Comparison of ENCODE assay signal across 19 cellular contexts in the genomic region with DNA sequence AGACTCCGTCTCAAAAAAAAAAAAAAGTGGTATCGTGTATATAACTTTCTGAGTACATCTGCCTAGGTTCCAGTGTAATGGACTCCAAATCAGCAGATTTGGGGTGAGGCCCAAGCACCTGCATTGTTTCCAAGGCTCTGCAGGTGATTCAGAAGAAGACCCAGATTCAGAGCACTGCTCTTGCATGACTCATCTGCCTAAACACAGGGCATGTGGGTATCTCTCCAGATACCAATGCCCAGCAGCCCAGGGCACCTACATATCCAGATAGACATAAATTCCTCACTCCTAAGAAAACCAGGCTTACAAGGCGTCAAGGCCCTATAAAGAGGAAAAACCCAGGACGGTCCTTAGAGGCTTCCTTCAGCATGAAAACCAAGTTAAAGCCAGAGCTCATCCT. TPM values are rescaled to one million over a fixed set of nuclear protein-coding genes. Genes with fewer than 3 reads are reported as not detected.
DNase-seq lines count a peak whose midpoint lies in the region; ATAC-seq and TF ChIP-seq lines count a peak whose summit lies in the region.
"Had no signal": no experiment of that assay in that cellular context is flagged by ENCODE, and none has a peak within 500 bp of the region (broad histone marks: within the 10 kb centered on the region; RNA-seq: fewer than 3 reads in every experiment).

No MANE protein-coding gene starts in this region.

- peaks cover 26 to 37% of the 10 kb centered on the region in 2 donors for H3K36me3 Mint-ChIP-seq in CD14-positive monocyte
- no peaks in the 10 kb centered on the region for H3K36me3 Mint-ChIP-seq in stimulated activated memory B cell treated with anti-CD40 and anti-IgM and Interleukin-4, amounts not matched to agents 10 μg/mL and 1 μg/mL and 100 μg/mL, for 72 hours

- intact Hi-C loops in CD14-positive monocyte (cut with micrococcal nuclease), result no loop called here

- H3K4me1 Mint-ChIP-seq in CD14-positive monocyte, result peaks cover 11% of the 10 kb centered on the region
- H3K4me1 Mint-ChIP-seq in stimulated activated memory B cell treated with anti-CD40 and anti-IgM and Interleukin-4, amounts not matched to agents 10 μg/mL and 1 μg/mL and 100 μg/mL, for 72 hours, result no peaks in the 10 kb centered on the region

- H3K27ac Mint-ChIP-seq in CD14-positive monocyte, result peak overlapping the region in 4 of 7 donors; percentile 32 to 66 (median 44)
- H3K27ac Mint-ChIP-seq in stimulated activated memory B cell treated with anti-CD40 and anti-IgM and Interleukin-4, amounts not matched to agents 10 μg/mL and 1 μg/mL and 100 μg/mL, for 72 hours, result no peak overlapping the region

- H3K4me3 Mint-ChIP-seq in CD14-positive monocyte, result no peak overlapping the region
- H3K4me3 Mint-ChIP-seq in stimulated activated memory B cell treated with anti-CD40 and anti-IgM and Interleukin-4, amounts not matched to agents 10 μg/mL and 1 μg/mL and 100 μg/mL, for 72 hours, result no peak overlapping the region

- no peak for TF ChIP-seq CTCF in CD14-positive monocyte (IDR thresholded peaks at IDR 0.05)
- TF ChIP-seq CTCF in epithelial cell of esophagus (IDR thresholded peaks at IDR 0.05; ENCODE audit: insufficient read depth, low read depth, low read length, missing control alignments), result no peak

- DNase-seq in A172 (ENCODE audit: low spot score) (peak; percentile 6), CD14-positive monocyte (ENCODE audit: low spot score) (no peak), SW480 (ENCODE audit: low spot score) (peak; percentile 7), epithelial cell of esophagus (ENCODE audit: low read depth) (peak; percentile 47), hypothalamus (lab: John Stamatoyannopoulos, UW) (no peak)
- DNase-seq: ACHN, AML-193, IMR-90, MG63, NCI-H1048, NCI-H1436, NCI-H1930, NCI-H226, NCI-H524, NCI-H82 had no signal

- no peak for ATAC-seq in stimulated activated memory B cell treated with anti-CD40 and anti-IgM and Interleukin-4, amounts not matched to agents 10 μg/mL and 1 μg/mL and 100 μg/mL, for 72 hours
- ATAC-seq in HG02678 (IDR thresholded peaks at IDR 0.05; ENCODE audit: unreplicated experiment) (no peak), HG03025 (IDR thresholded peaks at IDR 0.05; ENCODE audit: low FRiP score, unreplicated experiment) (no peak)

- H3K4me3 ChIP-seq in epithelial cell of esophagus (ENCODE audit: low read length), result no peak overlapping the region
- H3K4me3 ChIP-seq: HAP-1, MG63 had no signal

- H3K27me3 Mint-ChIP-seq in CD14-positive monocyte (ENCODE audit: low read depth in 3 of 3), result peaks cover 0 to 2% (median 2%) of the 10 kb centered on the region in 3 donors
- H3K27me3 Mint-ChIP-seq in stimulated activated memory B cell treated with anti-CD40 and anti-IgM and Interleukin-4, amounts not matched to agents 10 μg/mL and 1 μg/mL and 100 μg/mL, for 72 hours, result no peaks in the 10 kb centered on the region

- H3K9me3 Mint-ChIP-seq in CD14-positive monocyte, result peaks cover 0 to 3% (median 0%) of the 10 kb centered on the region in 7 donors
- no peaks in the 10 kb centered on the region for H3K9me3 Mint-ChIP-seq in stimulated activated memory B cell treated with anti-CD40 and anti-IgM and Interleukin-4, amounts not matched to agents 10 μg/mL and 1 μg/mL and 100 μg/mL, for 72 hours

RNA-seq across cellular contexts. Expression of gene NDUFAF1, which starts 24.3 kb away (rescaled TPM):
- 47.2 and 50.9 TPM in 2 replicates for total RNA-seq in A172 (2014; rRNA removed; shearing (Covaris generic))
- polyA plus RNA-seq in CD14-positive monocyte, result 10 to 100 TPM; 26.9 to 29.1 TPM

RNA-seq across cellular contexts. Expression of gene RTF1, which starts 38.9 kb away (rescaled TPM):
- total RNA-seq in A172 (2014; rRNA removed; shearing (Covaris generic)), result 28.7 and 31.6 TPM in 2 replicates
- 10 to 100 TPM; 11.2 to 15.0 TPM for polyA plus RNA-seq in CD14-positive monocyte

RNA-seq across cellular contexts. Expression of gene NUSAP1, which starts 45.3 kb away (rescaled TPM):
- 182 and 215 TPM in 2 replicates for total RNA-seq in A172 (2014; rRNA removed; shearing (Covaris generic))
- 1 to 10 TPM; 2.4 to 3.5 TPM for polyA plus RNA-seq in CD14-positive monocyte

RNA-seq across cellular contexts. Expression of gene OIP5, which starts 45.6 kb away (rescaled TPM):
- 38.0 and 41.6 TPM in 2 replicates for total RNA-seq in A172 (2014; rRNA removed; shearing (Covaris generic))
- under 1 TPM; 0.22 to 0.28 TPM for polyA plus RNA-seq in CD14-positive monocyte

Comparison
In these comparisons a context has a peak if more than half of its experiments do, and no peak if none do; other contexts are left out.
1. DNase-seq: peak in A172 (single experiment), SW480 (single experiment) and epithelial cell of esophagus (single experiment); none in CD14-positive monocyte (single experiment) and hypothalamus (0 of 51).